Comparison of ENCODE assay signal across 1 cellular context in genomic region chr12:51454016-51454415, GRCh38. TPM values are rescaled to one million over a fixed set of nuclear protein-coding genes. Genes with fewer than 3 reads are reported as not detected.
"Had no signal": no experiment of that assay in that cellular context is flagged by ENCODE, and none has a peak within 500 bp of the region (broad histone marks: within the 10 kb centered on the region; RNA-seq: fewer than 3 reads in every experiment).

No MANE protein-coding gene starts in this region.

RNA-seq across cellular contexts. Expression of gene SLC4A8, which starts 29.4 kb away (rescaled TPM):
- total RNA-seq: ascending aorta had no signal
